In the genomic region with DNA sequence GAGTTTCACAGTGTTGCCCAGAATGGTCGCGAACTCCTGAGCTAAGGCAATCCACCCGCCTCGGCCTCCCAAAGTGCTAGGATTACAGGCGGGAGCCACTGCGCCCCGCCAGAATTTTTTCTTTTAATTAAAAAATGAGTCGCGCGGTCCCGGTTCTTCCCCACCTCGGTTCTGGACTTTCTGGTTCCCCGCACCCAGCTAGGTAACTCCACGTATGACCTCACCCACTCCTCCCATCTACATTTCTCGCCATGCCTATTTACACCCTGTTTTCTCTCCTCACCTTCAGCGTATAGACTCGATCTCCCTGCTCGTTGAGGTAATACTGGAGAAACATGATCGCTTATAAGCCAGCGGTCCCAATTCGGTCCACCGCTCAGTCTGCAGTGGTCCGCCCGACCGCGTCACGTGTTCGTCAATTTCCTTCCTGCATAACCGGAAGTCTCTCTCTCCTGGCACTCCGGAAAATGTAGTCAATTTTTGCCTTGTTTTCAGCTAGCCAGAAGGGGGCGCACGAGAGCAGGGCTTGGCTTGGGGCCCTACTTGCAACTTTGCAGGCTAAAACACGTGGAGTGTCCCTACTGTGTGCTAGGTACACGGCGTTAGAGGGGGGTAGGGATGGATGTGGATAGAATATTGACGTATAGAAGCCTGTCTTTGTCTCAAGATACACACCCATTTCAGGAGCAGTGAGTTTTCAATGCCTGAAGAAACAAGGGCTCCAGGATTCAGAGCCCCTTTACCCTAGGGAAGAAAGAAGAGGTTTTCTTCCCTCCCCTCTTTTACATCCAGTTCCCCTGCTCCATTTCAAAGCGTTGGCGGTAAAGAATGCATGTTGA, we compare ENCODE assay signal across 8 cellular contexts. TPM values are rescaled to one million over a fixed set of nuclear protein-coding genes. Genes with fewer than 3 reads are reported as not detected.
DNase-seq lines count a peak whose midpoint lies in the region; ATAC-seq and TF ChIP-seq lines count a peak whose summit lies in the region.

A gene (minus strand): TSS at position 400 of the 839 bp plus-strand sequence. CDS start 63 bp downstream, at position 337.
A gene with protein sequence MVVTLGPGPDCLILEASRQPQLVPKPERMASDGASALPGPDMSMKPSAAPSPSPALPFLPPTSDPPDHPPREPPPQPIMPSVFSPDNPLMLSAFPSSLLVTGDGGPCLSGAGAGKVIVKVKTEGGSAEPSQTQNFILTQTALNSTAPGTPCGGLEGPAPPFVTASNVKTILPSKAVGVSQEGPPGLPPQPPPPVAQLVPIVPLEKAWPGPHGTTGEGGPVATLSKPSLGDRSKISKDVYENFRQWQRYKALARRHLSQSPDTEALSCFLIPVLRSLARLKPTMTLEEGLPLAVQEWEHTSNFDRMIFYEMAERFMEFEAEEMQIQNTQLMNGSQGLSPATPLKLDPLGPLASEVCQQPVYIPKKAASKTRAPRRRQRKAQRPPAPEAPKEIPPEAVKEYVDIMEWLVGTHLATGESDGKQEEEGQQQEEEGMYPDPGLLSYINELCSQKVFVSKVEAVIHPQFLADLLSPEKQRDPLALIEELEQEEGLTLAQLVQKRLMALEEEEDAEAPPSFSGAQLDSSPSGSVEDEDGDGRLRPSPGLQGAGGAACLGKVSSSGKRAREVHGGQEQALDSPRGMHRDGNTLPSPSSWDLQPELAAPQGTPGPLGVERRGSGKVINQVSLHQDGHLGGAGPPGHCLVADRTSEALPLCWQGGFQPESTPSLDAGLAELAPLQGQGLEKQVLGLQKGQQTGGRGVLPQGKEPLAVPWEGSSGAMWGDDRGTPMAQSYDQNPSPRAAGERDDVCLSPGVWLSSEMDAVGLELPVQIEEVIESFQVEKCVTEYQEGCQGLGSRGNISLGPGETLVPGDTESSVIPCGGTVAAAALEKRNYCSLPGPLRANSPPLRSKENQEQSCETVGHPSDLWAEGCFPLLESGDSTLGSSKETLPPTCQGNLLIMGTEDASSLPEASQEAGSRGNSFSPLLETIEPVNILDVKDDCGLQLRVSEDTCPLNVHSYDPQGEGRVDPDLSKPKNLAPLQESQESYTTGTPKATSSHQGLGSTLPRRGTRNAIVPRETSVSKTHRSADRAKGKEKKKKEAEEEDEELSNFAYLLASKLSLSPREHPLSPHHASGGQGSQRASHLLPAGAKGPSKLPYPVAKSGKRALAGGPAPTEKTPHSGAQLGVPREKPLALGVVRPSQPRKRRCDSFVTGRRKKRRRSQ (plus strand): TSS at position 579 of the 839 bp plus-strand sequence. CDS start 382 bp downstream, outside the sequence.

- peak; percentile 96 for ATAC-seq in omental fat pad (ENCODE audit: low FRiP score)

- H3K27ac ChIP-seq in SJSA1 (peak within 1 kb of the TSS; percentile 47), testis (peak within 1 kb of the TSS; percentile 86 to 94)

- DNase-seq in GM06990 (ENCODE audit: extremely low read depth, insufficient read length) (peak; percentile 87), HEK293T (ENCODE audit: extremely low spot score) (peak; percentile 71), MV-4-11 (lab: John Stamatoyannopoulos, UW) (peak; percentile 93), SJSA1 (ENCODE audit: low read depth in 1 of 2, low spot score in 2 of 2) (peak; percentile 88 to 89), glomerular endothelial cell (ENCODE audit: extremely low read depth, low read depth, low spot score) (peak; percentile 80), omental fat pad (ENCODE audit: low spot score) (peak; percentile 77), testis (peak; percentile 95)
- DNase-seq in activated naive CD4-positive, alpha-beta T cell treated with anti-CD3 and anti-CD28 coated beads for 36 hours: peak; percentile 98

- peak; percentile 96 for TF ChIP-seq CTCF in GM06990 (IDR thresholded peaks at IDR 0.05; ENCODE audit: insufficient read depth, low read length, poor library complexity, severe bottlenecking)
- peak in 2 of 3 donors; percentile 80 to 96 for TF ChIP-seq CTCF in omental fat pad (IDR thresholded peaks at IDR 0.05)
- TF ChIP-seq CTCF in testis (IDR thresholded peaks at IDR 0.05): peak; percentile 96 to 99 (median 98)

- peaks cover 35% of the 10 kb centered on the region for H3K4me1 Mint-ChIP-seq in activated naive CD4-positive, alpha-beta T cell treated with anti-CD3 and anti-CD28 coated beads for 36 hours (ENCODE audit: low read depth)

- WGBS in testis, 2 donors: 1 to 2% methylated on average over 38 of the region's 38 CpGs

- no peaks in the 10 kb centered on the region for H3K27me3 Mint-ChIP-seq in activated naive CD4-positive, alpha-beta T cell treated with anti-CD3 and anti-CD28 coated beads for 36 hours (ENCODE audit: low read depth)

- no peaks in the 10 kb centered on the region; the same call in 1 of the 2 replicates for H3K36me3 ChIP-seq in GM06990 (ENCODE audit: control insufficient read depth, insufficient read depth, low read length)
- peaks cover 24% of the 10 kb centered on the region for H3K36me3 ChIP-seq in SJSA1
- no peaks in the 10 kb centered on the region for H3K36me3 ChIP-seq in testis (ENCODE audit: low read depth, missing control alignments)

- H3K36me3 Mint-ChIP-seq in activated naive CD4-positive, alpha-beta T cell treated with anti-CD3 and anti-CD28 coated beads for 36 hours (ENCODE audit: low read depth): peaks cover 25% of the 10 kb centered on the region

- no peak within 1 kb of the TSS for H3K27ac Mint-ChIP-seq in activated naive CD4-positive, alpha-beta T cell treated with anti-CD3 and anti-CD28 coated beads for 36 hours

- H3K9me3 ChIP-seq in SJSA1 (replicated peaks): no peaks in the 10 kb centered on the region
- no peaks in the 10 kb centered on the region for H3K9me3 ChIP-seq in testis

- POLR2A ChIA-PET in HEK293T (lab: Yijun Ruan, JAX): interaction anchor here (0.9 to 2.1 kb wide), 6 partner anchors 12 to 247 kb away, joined by 3 to 17 read pairs (median 3); a partner anchor contains a TSS

- H3K4me3 ChIP-seq in GM06990 (replicated peaks; ENCODE audit: low read depth, low read length) (peak within 1 kb of the TSS; percentile 88), SJSA1 (peak within 1 kb of the TSS; percentile 55), testis (peak within 1 kb of the TSS; percentile 88 to 90)

- TF ChIP-seq POLR2A in testis (IDR thresholded peaks at IDR 0.05): no peak

- intact Hi-C loops in activated naive CD4-positive, alpha-beta T cell treated with anti-CD3 and anti-CD28 coated beads for 36 hours (cut with micrococcal nuclease): loop anchor here (1.0 kb wide), 4 partner anchors 24 to 245 kb away; a partner anchor contains a TSS
- intact Hi-C loops in testis (cut with DNase I; ENCODE audit: low total_unique reads): no loop called here

- CTCF ChIA-PET in HEK293T (lab: Yijun Ruan, JAX): interaction anchor here (0.6 to 0.9 kb wide), 3 partner anchors 13 to 109 kb away, joined by 3 to 5 read pairs (median 3); no protein-coding TSS in a partner anchor
- CTCF ChIA-PET in activated naive CD4-positive, alpha-beta T cell treated with anti-CD3 and anti-CD28 coated beads for 36 hours (lab: Charles Lee): interaction anchor here (0.9 to 2.3 kb wide), 9 partner anchors 15 to 245 kb away, joined by 3 to 21 read pairs (median 5); a partner anchor contains a TSS

- no peaks in the 10 kb centered on the region for H3K9me3 Mint-ChIP-seq in activated naive CD4-positive, alpha-beta T cell treated with anti-CD3 and anti-CD28 coated beads for 36 hours

- H3K4me1 ChIP-seq in SJSA1 (replicated peaks) (no peaks in the 10 kb centered on the region; the same call in 1 of the 2 replicates), testis (no peaks in the 10 kb centered on the region)

- H3K4me3 Mint-ChIP-seq in activated naive CD4-positive, alpha-beta T cell treated with anti-CD3 and anti-CD28 coated beads for 36 hours: no peak within 1 kb of the TSS

- H3K27me3 ChIP-seq in GM06990 (replicated peaks; ENCODE audit: control insufficient read depth, insufficient read depth, low read length) (no peaks in the 10 kb centered on the region), SJSA1 (replicated peaks) (no peaks in the 10 kb centered on the region), testis (no peaks in the 10 kb centered on the region)

TF ChIP-seq in HEK293T, 16 proteins besides CTCF, POLR2A, EP300 and RAD21:
- TF ChIP-seq FOXK2 (IDR thresholded peaks at IDR 0.05) (0 out of 2 replicates have a peak, but pooled peaks have one; percentile 31), ELF4 (IDR thresholded peaks at IDR 0.05) (peak; percentile 78), L3MBTL2 (conservative IDR thresholded peaks at IDR 0.05) (peak; percentile 94), TARDBP (IDR thresholded peaks at IDR 0.05) (no peak), CTBP1 (IDR thresholded peaks at IDR 0.05; ENCODE audit: borderline replicate concordance) (no peak), FOXM1 (IDR thresholded peaks at IDR 0.05; ENCODE audit: borderline replicate concordance) (no peak)
- TF ChIP-seq, protein P1, sequence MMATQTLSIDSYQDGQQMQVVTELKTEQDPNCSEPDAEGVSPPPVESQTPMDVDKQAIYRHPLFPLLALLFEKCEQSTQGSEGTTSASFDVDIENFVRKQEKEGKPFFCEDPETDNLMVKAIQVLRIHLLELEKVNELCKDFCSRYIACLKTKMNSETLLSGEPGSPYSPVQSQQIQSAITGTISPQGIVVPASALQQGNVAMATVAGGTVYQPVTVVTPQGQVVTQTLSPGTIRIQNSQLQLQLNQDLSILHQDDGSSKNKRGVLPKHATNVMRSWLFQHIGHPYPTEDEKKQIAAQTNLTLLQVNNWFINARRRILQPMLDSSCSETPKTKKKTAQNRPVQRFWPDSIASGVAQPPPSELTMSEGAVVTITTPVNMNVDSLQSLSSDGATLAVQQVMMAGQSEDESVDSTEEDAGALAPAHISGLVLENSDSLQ (IDR thresholded peaks at IDR 0.05): no peak

RNA-seq across cellular contexts. Expression of the first gene that starts in this region (rescaled TPM):
- 248 and 300 TPM in 2 replicates for total RNA-seq in SJSA1 (2014; rRNA removed; shearing (Covaris generic))
- 100 to 1,000 TPM; 220 to 227 TPM for total RNA-seq in activated naive CD4-positive, alpha-beta T cell treated with anti-CD3 and anti-CD28 coated beads for 36 hours
- total RNA-seq in glomerular endothelial cell: 397 TPM in 2 replicates
- 100 to 1,000 TPM; 137 to 194 (median 166) TPM for total RNA-seq in omental fat pad
- total RNA-seq in testis: 10 to 100 TPM; 75.5 to 79.8 TPM
- polyA plus RNA-seq in testis (ENCODE audit: insufficient read depth, low read depth, low replicate concordance): 86.2 TPM

RNA-seq across cellular contexts. Expression of the second gene that starts in this region (rescaled TPM):
- total RNA-seq in SJSA1 (2014; rRNA removed; shearing (Covaris generic)): not detected in 2 replicates
- total RNA-seq in activated naive CD4-positive, alpha-beta T cell treated with anti-CD3 and anti-CD28 coated beads for 36 hours: under 1 TPM in 1 of 2 experiments, not detected in 1; 0.05 TPM
- total RNA-seq in glomerular endothelial cell: not detected in 2 replicates
- total RNA-seq in omental fat pad: not detected
- total RNA-seq in testis: 10 to 100 TPM; 17.8 to 23.4 TPM
- 39.7 TPM for polyA plus RNA-seq in testis (ENCODE audit: insufficient read depth, low read depth, low replicate concordance)

Comparison
In these comparisons a context has a peak if more than half of its experiments do, and no peak if none do; other contexts are left out.
1. Peak in every context shown above with its lines: DNase-seq, ATAC-seq, H3K4me3 ChIP-seq and H3K27ac ChIP-seq.
2. RNA of the second gene that starts in this region (total RNA-seq): 17.8 to 23.4 TPM in testis; 0.05 TPM in activated naive CD4-positive, alpha-beta T cell treated with anti-CD3 and anti-CD28 coated beads for 36 hours, not detected in SJSA1, not detected in glomerular endothelial cell and not detected in omental fat pad; every median in the first group is over 10 times any median in the second.